28 cellular contexts compared by ENCODE assay signal in the genomic region with DNA sequence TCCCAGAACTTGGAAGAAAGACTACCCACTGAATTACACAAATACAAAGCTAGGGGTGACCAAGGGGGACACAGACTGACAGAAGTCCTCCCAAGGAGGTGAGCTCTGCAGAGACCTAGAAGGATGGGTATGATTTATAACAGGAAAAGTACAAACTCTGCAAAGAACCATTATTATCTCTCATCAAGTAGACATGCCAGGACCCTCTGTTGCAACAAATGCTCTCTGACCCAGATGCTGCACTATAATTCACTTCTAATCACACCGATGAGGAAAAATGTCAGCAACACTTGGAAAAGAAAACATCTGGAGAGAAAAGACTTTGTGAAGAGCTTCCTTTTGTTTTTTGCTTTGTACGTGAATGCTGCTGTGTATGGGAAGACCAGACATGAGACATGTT.
"Had no signal": no experiment of that assay in that cellular context is flagged by ENCODE, and none has a peak within 500 bp of the region (broad histone marks: within the 10 kb centered on the region; RNA-seq: fewer than 3 reads in every experiment).

No MANE protein-coding gene starts in this region.

- DNase-seq: hippocampal formation; kidney glomerular epithelial cell; left colon; left lung; lower lobe of right lung; mammary epithelial cell; mesenchymal stem cell; naive thymus-derived CD8-positive, alpha-beta T cell; nucleus accumbens; pancreas; posterior cingulate gyrus; retina; right lobe of liver; stimulated activated CD4-positive, alpha-beta T cell treated with anti-CD3 and anti-CD28 coated beads, Interleukin-12 subunit alpha, Interleukin-12 subunit beta, amount 100 ng/mL, for 4 hours; stimulated activated CD4-positive, alpha-beta T cell treated with anti-CD3 and anti-CD28 coated beads, Interleukin-15, amount 100 ng/mL, for 24 hours; stimulated activated CD4-positive, alpha-beta T cell treated with anti-CD3 and anti-CD28 coated beads, Interleukin-2, amount 100 ng/mL, for 24 hours; stimulated activated CD4-positive, alpha-beta T cell treated with anti-CD3 and anti-CD28 coated beads, Interleukin-4, amount 100 ng/mL, for 1 hour; stimulated activated naive B cell treated with anti-CD40 and anti-IgM and Interleukin-4, amounts not matched to agents 10 μg/mL and 1 μg/mL and 100 μg/mL, for 72 hours; stimulated activated naive CD8-positive, alpha-beta T cell treated with anti-CD3 and anti-CD28 coated beads, Interleukin-15, Interleukin-2, amounts not matched to agents 100 U/mL and 50 U/mL, for 24 hours; stomach; testis; thyroid gland; transverse colon; upper lobe of left lung; uterus had no signal

- H3K4me1 Mint-ChIP-seq: naive thymus-derived CD8-positive, alpha-beta T cell; stimulated activated naive B cell treated with anti-CD40 and anti-IgM and Interleukin-4, amounts not matched to agents 10 μg/mL and 1 μg/mL and 100 μg/mL, for 72 hours had no signal

- H3K4me1 ChIP-seq: left lung, lower lobe of right lung, pancreas, prostate gland, right lobe of liver, stomach, testis, thyroid gland, transverse colon, upper lobe of left lung, uterus had no signal

- H3K4me3 Mint-ChIP-seq: naive thymus-derived CD8-positive, alpha-beta T cell; nephron; neural crest cell; stimulated activated naive B cell treated with anti-CD40 and anti-IgM and Interleukin-4, amounts not matched to agents 10 μg/mL and 1 μg/mL and 100 μg/mL, for 72 hours had no signal

- H3K36me3 Mint-ChIP-seq: naive thymus-derived CD8-positive, alpha-beta T cell; stimulated activated naive B cell treated with anti-CD40 and anti-IgM and Interleukin-4, amounts not matched to agents 10 μg/mL and 1 μg/mL and 100 μg/mL, for 72 hours had no signal

- H3K27ac Mint-ChIP-seq: naive thymus-derived CD8-positive, alpha-beta T cell; nephron; stimulated activated naive B cell treated with anti-CD40 and anti-IgM and Interleukin-4, amounts not matched to agents 10 μg/mL and 1 μg/mL and 100 μg/mL, for 72 hours had no signal

- H3K9me3 Mint-ChIP-seq: naive thymus-derived CD8-positive, alpha-beta T cell; nephron; neural crest cell; stimulated activated naive B cell treated with anti-CD40 and anti-IgM and Interleukin-4, amounts not matched to agents 10 μg/mL and 1 μg/mL and 100 μg/mL, for 72 hours had no signal

- ATAC-seq: left colon; left lung; lower lobe of right lung; naive thymus-derived CD8-positive, alpha-beta T cell; pancreas; right lobe of liver; stimulated activated naive B cell treated with anti-CD40 and anti-IgM and Interleukin-4, amounts not matched to agents 10 μg/mL and 1 μg/mL and 100 μg/mL, for 72 hours; stimulated activated naive CD8-positive, alpha-beta T cell treated with anti-CD3 and anti-CD28 coated beads, Interleukin-15, Interleukin-2, amounts not matched to agents 100 U/mL and 50 U/mL, for 24 hours had no signal

- H3K4me3 ChIP-seq: left lung, lower lobe of right lung, pancreas, prostate gland, right lobe of liver, stomach, testis, thyroid gland, transverse colon, upper lobe of left lung, uterus had no signal

- H3K27ac ChIP-seq: left lung, lower lobe of right lung, pancreas, prostate gland, right lobe of liver, stomach, testis, thyroid gland, transverse colon, upper lobe of left lung, uterus had no signal

- H3K9me3 ChIP-seq: left lung, lower lobe of right lung, pancreas, prostate gland, right lobe of liver, stomach, testis, thyroid gland, transverse colon, upper lobe of left lung, uterus had no signal

- H3K27me3 ChIP-seq: pancreas, right lobe of liver, testis, thyroid gland, transverse colon, upper lobe of left lung, uterus had no signal

- H3K36me3 ChIP-seq: left lung, lower lobe of right lung, pancreas, prostate gland, right lobe of liver, stomach, thyroid gland, transverse colon, upper lobe of left lung, uterus had no signal
